3 cellular contexts compared by ENCODE assay signal in the genomic region with DNA sequence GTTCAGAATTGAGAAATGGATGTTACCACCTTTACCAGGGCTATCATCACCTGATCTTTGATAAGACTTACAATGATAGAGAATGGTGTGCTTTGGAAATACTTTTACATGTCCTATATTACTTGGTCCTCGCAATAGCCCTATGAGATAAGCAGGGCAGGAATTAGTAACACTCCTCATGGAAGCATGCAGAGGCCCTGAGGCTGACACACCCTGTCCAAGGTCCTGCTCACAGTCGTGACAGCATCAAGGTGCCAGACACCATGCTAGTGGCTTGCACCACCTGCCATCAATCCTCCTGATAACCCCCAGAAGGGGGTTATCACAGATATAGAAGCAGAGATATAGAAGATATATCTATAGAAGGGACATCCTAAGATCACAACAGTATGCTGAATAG.
TF ChIP-seq lines count a peak whose summit lies in the region.

No MANE protein-coding gene starts in this region.

TF ChIP-seq in SK-N-SH, 30 proteins besides CTCF, POLR2A, EP300 and RAD21:
- TF ChIP-seq, protein P1, sequence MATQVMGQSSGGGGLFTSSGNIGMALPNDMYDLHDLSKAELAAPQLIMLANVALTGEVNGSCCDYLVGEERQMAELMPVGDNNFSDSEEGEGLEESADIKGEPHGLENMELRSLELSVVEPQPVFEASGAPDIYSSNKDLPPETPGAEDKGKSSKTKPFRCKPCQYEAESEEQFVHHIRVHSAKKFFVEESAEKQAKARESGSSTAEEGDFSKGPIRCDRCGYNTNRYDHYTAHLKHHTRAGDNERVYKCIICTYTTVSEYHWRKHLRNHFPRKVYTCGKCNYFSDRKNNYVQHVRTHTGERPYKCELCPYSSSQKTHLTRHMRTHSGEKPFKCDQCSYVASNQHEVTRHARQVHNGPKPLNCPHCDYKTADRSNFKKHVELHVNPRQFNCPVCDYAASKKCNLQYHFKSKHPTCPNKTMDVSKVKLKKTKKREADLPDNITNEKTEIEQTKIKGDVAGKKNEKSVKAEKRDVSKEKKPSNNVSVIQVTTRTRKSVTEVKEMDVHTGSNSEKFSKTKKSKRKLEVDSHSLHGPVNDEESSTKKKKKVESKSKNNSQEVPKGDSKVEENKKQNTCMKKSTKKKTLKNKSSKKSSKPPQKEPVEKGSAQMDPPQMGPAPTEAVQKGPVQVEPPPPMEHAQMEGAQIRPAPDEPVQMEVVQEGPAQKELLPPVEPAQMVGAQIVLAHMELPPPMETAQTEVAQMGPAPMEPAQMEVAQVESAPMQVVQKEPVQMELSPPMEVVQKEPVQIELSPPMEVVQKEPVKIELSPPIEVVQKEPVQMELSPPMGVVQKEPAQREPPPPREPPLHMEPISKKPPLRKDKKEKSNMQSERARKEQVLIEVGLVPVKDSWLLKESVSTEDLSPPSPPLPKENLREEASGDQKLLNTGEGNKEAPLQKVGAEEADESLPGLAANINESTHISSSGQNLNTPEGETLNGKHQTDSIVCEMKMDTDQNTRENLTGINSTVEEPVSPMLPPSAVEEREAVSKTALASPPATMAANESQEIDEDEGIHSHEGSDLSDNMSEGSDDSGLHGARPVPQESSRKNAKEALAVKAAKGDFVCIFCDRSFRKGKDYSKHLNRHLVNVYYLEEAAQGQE (IDR thresholded peaks at IDR 0.05; ENCODE audit: low read depth, low read length): peak; percentile 81
- TF ChIP-seq, protein P2, sequence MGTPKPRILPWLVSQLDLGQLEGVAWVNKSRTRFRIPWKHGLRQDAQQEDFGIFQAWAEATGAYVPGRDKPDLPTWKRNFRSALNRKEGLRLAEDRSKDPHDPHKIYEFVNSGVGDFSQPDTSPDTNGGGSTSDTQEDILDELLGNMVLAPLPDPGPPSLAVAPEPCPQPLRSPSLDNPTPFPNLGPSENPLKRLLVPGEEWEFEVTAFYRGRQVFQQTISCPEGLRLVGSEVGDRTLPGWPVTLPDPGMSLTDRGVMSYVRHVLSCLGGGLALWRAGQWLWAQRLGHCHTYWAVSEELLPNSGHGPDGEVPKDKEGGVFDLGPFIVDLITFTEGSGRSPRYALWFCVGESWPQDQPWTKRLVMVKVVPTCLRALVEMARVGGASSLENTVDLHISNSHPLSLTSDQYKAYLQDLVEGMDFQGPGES (IDR thresholded peaks at IDR 0.05; ENCODE audit: low read depth, low read length): no peak

TF ChIP-seq in SK-N-SH treated with all-trans-retinoic acid at 6 μM for 48 hours, 23 proteins besides CTCF, POLR2A, EP300 and RAD21 (continued from another document):
- TF ChIP-seq, protein P3, sequence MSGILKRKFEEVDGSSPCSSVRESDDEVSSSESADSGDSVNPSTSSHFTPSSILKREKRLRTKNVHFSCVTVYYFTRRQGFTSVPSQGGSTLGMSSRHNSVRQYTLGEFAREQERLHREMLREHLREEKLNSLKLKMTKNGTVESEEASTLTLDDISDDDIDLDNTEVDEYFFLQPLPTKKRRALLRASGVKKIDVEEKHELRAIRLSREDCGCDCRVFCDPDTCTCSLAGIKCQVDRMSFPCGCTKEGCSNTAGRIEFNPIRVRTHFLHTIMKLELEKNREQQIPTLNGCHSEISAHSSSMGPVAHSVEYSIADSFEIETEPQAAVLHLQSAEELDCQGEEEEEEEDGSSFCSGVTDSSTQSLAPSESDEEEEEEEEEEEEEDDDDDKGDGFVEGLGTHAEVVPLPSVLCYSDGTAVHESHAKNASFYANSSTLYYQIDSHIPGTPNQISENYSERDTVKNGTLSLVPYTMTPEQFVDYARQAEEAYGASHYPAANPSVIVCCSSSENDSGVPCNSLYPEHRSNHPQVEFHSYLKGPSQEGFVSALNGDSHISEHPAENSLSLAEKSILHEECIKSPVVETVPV (CRISPR knock-in tag; IDR thresholded peaks at IDR 0.05): no peak
- TF ChIP-seq, protein P4, sequence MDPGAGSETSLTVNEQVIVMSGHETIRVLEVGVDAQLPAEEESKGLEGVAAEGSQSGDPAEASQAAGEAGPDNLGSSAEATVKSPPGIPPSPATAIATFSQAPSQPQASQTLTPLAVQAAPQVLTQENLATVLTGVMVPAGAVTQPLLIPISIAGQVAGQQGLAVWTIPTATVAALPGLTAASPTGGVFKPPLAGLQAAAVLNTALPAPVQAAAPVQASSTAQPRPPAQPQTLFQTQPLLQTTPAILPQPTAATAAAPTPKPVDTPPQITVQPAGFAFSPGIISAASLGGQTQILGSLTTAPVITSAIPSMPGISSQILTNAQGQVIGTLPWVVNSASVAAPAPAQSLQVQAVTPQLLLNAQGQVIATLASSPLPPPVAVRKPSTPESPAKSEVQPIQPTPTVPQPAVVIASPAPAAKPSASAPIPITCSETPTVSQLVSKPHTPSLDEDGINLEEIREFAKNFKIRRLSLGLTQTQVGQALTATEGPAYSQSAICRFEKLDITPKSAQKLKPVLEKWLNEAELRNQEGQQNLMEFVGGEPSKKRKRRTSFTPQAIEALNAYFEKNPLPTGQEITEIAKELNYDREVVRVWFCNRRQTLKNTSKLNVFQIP (CRISPR knock-in tag; IDR thresholded peaks at IDR 0.05; ENCODE audit: borderline replicate concordance, low read depth): no peak
- TF ChIP-seq TCF4 (CRISPR knock-in tag; IDR thresholded peaks at IDR 0.05; ENCODE audit: borderline replicate concordance) (no peak), ZNF70 (CRISPR knock-in tag; IDR thresholded peaks at IDR 0.05) (no peak), ZC3H10 (CRISPR knock-in tag; IDR thresholded peaks at IDR 0.05) (no peak), GLIS3 (CRISPR knock-in tag; IDR thresholded peaks at IDR 0.05) (no peak), SNAI2 (CRISPR knock-in tag; IDR thresholded peaks at IDR 0.05) (no peak), ZFP30 (CRISPR knock-in tag; IDR thresholded peaks at IDR 0.05) (no peak), ZNF565 (CRISPR knock-in tag; conservative IDR thresholded peaks at IDR 0.05; ENCODE audit: low read depth) (no peak), ZFP3 (CRISPR knock-in tag; IDR thresholded peaks at IDR 0.05) (no peak), ARNTL (CRISPR knock-in tag; IDR thresholded peaks at IDR 0.05; ENCODE audit: borderline replicate concordance, low read depth) (no peak), ZNF8 (CRISPR knock-in tag; IDR thresholded peaks at IDR 0.05) (no peak), ISL1 (CRISPR knock-in tag; IDR thresholded peaks at IDR 0.05) (no peak)

TF ChIP-seq in K562, 482 proteins besides CTCF, POLR2A, EP300 and RAD21 (continued from another document):
- TF ChIP-seq, protein P5, sequence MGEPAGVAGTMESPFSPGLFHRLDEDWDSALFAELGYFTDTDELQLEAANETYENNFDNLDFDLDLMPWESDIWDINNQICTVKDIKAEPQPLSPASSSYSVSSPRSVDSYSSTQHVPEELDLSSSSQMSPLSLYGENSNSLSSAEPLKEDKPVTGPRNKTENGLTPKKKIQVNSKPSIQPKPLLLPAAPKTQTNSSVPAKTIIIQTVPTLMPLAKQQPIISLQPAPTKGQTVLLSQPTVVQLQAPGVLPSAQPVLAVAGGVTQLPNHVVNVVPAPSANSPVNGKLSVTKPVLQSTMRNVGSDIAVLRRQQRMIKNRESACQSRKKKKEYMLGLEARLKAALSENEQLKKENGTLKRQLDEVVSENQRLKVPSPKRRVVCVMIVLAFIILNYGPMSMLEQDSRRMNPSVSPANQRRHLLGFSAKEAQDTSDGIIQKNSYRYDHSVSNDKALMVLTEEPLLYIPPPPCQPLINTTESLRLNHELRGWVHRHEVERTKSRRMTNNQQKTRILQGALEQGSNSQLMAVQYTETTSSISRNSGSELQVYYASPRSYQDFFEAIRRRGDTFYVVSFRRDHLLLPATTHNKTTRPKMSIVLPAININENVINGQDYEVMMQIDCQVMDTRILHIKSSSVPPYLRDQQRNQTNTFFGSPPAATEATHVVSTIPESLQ (CRISPR knock-in tag; IDR thresholded peaks at IDR 0.05): no peak
- TF ChIP-seq ZNF444 (CRISPR knock-in tag; IDR thresholded peaks at IDR 0.05): no peak
